2 cellular contexts compared by ENCODE assay signal in the genomic region with DNA sequence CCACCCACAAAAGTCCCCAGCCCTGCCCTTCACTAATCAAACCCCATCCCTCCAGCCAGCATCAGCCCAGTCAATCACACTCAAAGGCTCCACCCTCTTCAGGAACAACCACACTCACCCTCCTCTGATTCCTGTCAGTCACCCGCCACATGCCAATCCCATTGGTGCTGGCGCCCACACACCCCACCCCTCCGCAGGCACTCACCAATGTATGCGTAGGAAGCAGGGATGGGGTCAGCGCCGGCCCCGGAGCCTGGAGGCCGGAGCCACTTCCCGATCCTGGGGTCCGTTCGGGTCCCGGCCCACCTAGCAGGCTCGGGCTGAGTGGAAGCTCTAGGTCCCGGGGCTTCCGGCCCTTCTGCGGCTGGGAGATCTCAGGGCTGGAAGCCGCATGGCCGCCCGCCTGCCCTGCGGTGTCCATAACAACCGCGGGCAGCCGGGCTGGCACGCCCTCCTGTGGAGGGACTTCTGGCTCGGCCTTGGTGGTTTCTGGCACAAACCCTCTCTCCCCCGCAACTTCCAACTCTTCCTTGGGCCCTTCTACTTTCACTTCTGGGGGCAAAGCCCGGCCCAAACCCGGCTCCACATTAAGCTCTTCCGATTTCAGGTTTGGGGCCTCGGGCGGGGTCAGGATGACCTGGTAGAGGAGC.
TF ChIP-seq lines count a peak whose summit lies in the region.

No MANE protein-coding gene starts in this region.

TF ChIP-seq in IMR-90, 13 proteins besides CTCF, POLR2A, EP300 and RAD21:
- TF ChIP-seq BHLHE40 (IDR thresholded peaks at IDR 0.05; ENCODE audit: low read depth, low read length) (no peak), RFX5 (IDR thresholded peaks at IDR 0.05; ENCODE audit: low read depth, low read length) (no peak), CEBPB (IDR thresholded peaks at IDR 0.05; ENCODE audit: low read depth, low read length) (no peak), CHD1 (IDR thresholded peaks at IDR 0.05; ENCODE audit: low read depth, low read length) (no peak), MAFK (IDR thresholded peaks at IDR 0.05; ENCODE audit: low read depth, low read length) (no peak), MAZ (IDR thresholded peaks at IDR 0.05; ENCODE audit: borderline replicate concordance, low read depth, low read length) (no peak), NFE2L2 (IDR thresholded peaks at IDR 0.05; ENCODE audit: low read depth, low read length) (no peak), FOS (IDR thresholded peaks at IDR 0.05; ENCODE audit: low read depth, low read length) (no peak)
- TF ChIP-seq, protein P1, sequence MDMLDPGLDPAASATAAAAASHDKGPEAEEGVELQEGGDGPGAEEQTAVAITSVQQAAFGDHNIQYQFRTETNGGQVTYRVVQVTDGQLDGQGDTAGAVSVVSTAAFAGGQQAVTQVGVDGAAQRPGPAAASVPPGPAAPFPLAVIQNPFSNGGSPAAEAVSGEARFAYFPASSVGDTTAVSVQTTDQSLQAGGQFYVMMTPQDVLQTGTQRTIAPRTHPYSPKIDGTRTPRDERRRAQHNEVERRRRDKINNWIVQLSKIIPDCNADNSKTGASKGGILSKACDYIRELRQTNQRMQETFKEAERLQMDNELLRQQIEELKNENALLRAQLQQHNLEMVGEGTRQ (IDR thresholded peaks at IDR 0.05; ENCODE audit: low read depth, low read length): no peak
- TF ChIP-seq, protein P2, sequence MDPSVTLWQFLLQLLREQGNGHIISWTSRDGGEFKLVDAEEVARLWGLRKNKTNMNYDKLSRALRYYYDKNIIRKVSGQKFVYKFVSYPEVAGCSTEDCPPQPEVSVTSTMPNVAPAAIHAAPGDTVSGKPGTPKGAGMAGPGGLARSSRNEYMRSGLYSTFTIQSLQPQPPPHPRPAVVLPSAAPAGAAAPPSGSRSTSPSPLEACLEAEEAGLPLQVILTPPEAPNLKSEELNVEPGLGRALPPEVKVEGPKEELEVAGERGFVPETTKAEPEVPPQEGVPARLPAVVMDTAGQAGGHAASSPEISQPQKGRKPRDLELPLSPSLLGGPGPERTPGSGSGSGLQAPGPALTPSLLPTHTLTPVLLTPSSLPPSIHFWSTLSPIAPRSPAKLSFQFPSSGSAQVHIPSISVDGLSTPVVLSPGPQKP (IDR thresholded peaks at IDR 0.05; ENCODE audit: borderline replicate concordance, low read depth, low read length): no peak

TF ChIP-seq in K562, 482 proteins besides CTCF, POLR2A, EP300 and RAD21:
- peak; percentile 39; the same call in 1 of the 2 replicates for TF ChIP-seq RBFOX2 (IDR thresholded peaks at IDR 0.05; ENCODE audit: low read depth, low read length)
- TF ChIP-seq POLR2G (IDR thresholded peaks at IDR 0.05; ENCODE audit: low read depth, low read length): peak; percentile 46; the same call in 1 of the 2 replicates
- no peak for TF ChIP-seq SMAD1 (IDR thresholded peaks at IDR 0.05; ENCODE audit: low read depth, low read length, partially characterized antibody)
- TF ChIP-seq BHLHE40 (IDR thresholded peaks at IDR 0.05; ENCODE audit: low read length): no peak
- TF ChIP-seq, protein P3, sequence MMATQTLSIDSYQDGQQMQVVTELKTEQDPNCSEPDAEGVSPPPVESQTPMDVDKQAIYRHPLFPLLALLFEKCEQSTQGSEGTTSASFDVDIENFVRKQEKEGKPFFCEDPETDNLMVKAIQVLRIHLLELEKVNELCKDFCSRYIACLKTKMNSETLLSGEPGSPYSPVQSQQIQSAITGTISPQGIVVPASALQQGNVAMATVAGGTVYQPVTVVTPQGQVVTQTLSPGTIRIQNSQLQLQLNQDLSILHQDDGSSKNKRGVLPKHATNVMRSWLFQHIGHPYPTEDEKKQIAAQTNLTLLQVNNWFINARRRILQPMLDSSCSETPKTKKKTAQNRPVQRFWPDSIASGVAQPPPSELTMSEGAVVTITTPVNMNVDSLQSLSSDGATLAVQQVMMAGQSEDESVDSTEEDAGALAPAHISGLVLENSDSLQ (IDR thresholded peaks at IDR 0.05): peak; percentile 89
